In the genomic region with DNA sequence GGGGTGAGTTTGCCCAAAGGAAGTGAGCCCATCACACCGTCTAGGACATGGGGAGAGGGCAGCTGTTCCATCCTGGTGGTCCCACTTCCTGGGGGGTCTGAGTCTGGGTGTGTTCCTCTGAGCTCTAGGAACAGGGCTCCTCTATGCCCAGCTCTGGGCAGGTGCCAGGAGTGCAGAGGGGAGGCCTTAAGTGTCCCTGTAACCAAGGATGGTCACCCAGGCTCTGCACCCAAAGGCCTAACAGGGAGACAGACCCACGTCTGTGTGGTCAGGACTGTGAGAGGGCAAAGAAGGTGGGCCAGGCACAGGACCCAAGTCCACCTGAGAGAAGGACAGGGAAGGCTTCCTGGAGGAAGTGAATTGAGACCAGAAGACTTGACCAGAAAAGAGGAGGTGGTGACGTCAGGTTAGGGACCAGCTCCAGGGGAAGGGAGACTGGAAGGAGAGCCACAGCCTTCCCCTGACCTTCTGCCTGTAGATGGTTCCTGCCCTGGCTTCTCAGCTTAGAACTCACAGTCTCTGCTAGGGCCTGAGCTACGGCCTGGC, we compare ENCODE assay signal across 17 cellular contexts. TPM values are rescaled to one million over a fixed set of nuclear protein-coding genes. Genes with fewer than 3 reads are reported as not detected.
DNase-seq lines count a peak whose midpoint lies in the region; ATAC-seq and TF ChIP-seq lines count a peak whose summit lies in the region.
"Had no signal": no experiment of that assay in that cellular context is flagged by ENCODE, and none has a peak within 500 bp of the region (broad histone marks: within the 10 kb centered on the region; RNA-seq: fewer than 3 reads in every experiment).

No MANE protein-coding gene starts in this region.

- ATAC-seq in HG03442 (IDR thresholded peaks at IDR 0.05; ENCODE audit: unreplicated experiment) (no peak), GM21367 (IDR thresholded peaks at IDR 0.05; ENCODE audit: unreplicated experiment) (no peak), HG03097 (IDR thresholded peaks at IDR 0.05; ENCODE audit: low FRiP score, unreplicated experiment) (no peak)
- ATAC-seq: activated CD8-positive, alpha-beta T cell treated with anti-CD3 and anti-CD28 coated beads for 36 hours; natural killer cell treated with Interleukin-12 subunit alpha and Interleukin-12 subunit beta and Interleukin-15 and Interleukin-18, amount 100 ng/mL, for 72 hours had no signal

- H3K4me1 ChIP-seq in CD4-positive, alpha-beta memory T cell (ENCODE audit: insufficient read depth, low read length) = peaks cover 38% of the 10 kb centered on the region
- H3K4me1 ChIP-seq in HEK293 (ENCODE audit: control insufficient read depth, insufficient read depth, low read length) (no peaks in the 10 kb centered on the region; the same call in 1 of the 2 replicates), hepatocyte (ENCODE audit: insufficient read depth) (peaks cover 19% of the 10 kb centered on the region)

- no peak for DNase-seq in CD4-positive, alpha-beta memory T cell
- DNase-seq in hepatocyte (ENCODE audit: low spot score) (no peak), osteocyte (ENCODE audit: extremely low spot score, unreplicated experiment) (no peak)
- DNase-seq: activated B cell treated with CpG ODN at 0.5 μM for 24 hours; activated CD8-positive, alpha-beta T cell treated with anti-CD3 and anti-CD28 coated beads for 36 hours; activated T-cell treated with anti-CD3 and anti-CD28 coated beads, Interleukin-2, amount 50 U/mL, for 48 hours; dermis blood vessel endothelial cell; foreskin fibroblast; NCI-H1694; NCI-H226 had no signal

- CTCF ChIA-PET in CD4-positive, alpha-beta memory T cell (lab: Charles Lee; ENCODE audit: partially characterized antibody) = interaction anchor here (1.1 kb wide), 1 partner anchor 9 kb away, joined by 3 read pairs; no protein-coding TSS in a partner anchor
- CTCF ChIA-PET in HEK293 (lab: Yijun Ruan, JAX) = interaction anchor here (0.5 to 1.5 kb wide), 3 partner anchors 42 to 155 kb away, joined by 3 to 8 read pairs (median 7); no protein-coding TSS in a partner anchor

- no peaks in the 10 kb centered on the region for H4K20me1 ChIP-seq in hepatocyte (ENCODE audit: insufficient read depth, poor library complexity, severe bottlenecking)

- no peaks in the 10 kb centered on the region for H3K27me3 ChIP-seq in CD4-positive, alpha-beta memory T cell (ENCODE audit: insufficient read depth, low read length)
- H3K27me3 ChIP-seq in hepatocyte = peaks cover 7% of the 10 kb centered on the region

- H3K4me1 Mint-ChIP-seq in CD4-positive, alpha-beta memory T cell = peaks cover 23 to 40% (median 31%) of the 10 kb centered on the region in 4 donors
- peaks cover 7% of the 10 kb centered on the region for H3K4me1 Mint-ChIP-seq in osteocyte (ENCODE audit: unreplicated experiment)

- no peaks in the 10 kb centered on the region for H3K36me3 Mint-ChIP-seq in CD4-positive, alpha-beta memory T cell
- no peaks in the 10 kb centered on the region for H3K36me3 Mint-ChIP-seq in osteocyte (ENCODE audit: unreplicated experiment)
- H3K36me3 Mint-ChIP-seq: natural killer cell treated with Interleukin-12 subunit alpha and Interleukin-12 subunit beta and Interleukin-15 and Interleukin-18, amount 100 ng/mL, for 72 hours had no signal

- H3K9me2 ChIP-seq in hepatocyte (replicated peaks; ENCODE audit: insufficient read depth) = no peaks in the 10 kb centered on the region

- no peaks in the 10 kb centered on the region for H3K79me2 ChIP-seq in hepatocyte

- H3K27me3 Mint-ChIP-seq in CD4-positive, alpha-beta memory T cell = no peaks in the 10 kb centered on the region
- H3K27me3 Mint-ChIP-seq in osteocyte (ENCODE audit: unreplicated experiment) = peaks cover 10% of the 10 kb centered on the region

- H3K9me3 ChIP-seq in CD4-positive, alpha-beta memory T cell (ENCODE audit: control insufficient read depth in 1 of 2, low read length in 2 of 2) = no peaks in the 10 kb centered on the region
- no peaks in the 10 kb centered on the region for H3K9me3 ChIP-seq in HEK293 (ENCODE audit: control insufficient read depth, insufficient read depth, low read depth, low read length)
- H3K9me3 ChIP-seq in hepatocyte (ENCODE audit: low read depth) = no peaks in the 10 kb centered on the region
- H3K9me3 ChIP-seq: HAP-1 had no signal

- peak overlapping the region in 1 of 7 donors; percentile 52 for H3K27ac Mint-ChIP-seq in CD4-positive, alpha-beta memory T cell
- H3K27ac Mint-ChIP-seq in osteocyte (ENCODE audit: unreplicated experiment) = no peak overlapping the region
- H3K27ac Mint-ChIP-seq: activated B cell treated with CpG ODN at 0.5 μM for 24 hours; activated CD8-positive, alpha-beta T cell treated with anti-CD3 and anti-CD28 coated beads for 36 hours; natural killer cell treated with Interleukin-12 subunit alpha and Interleukin-12 subunit beta and Interleukin-15 and Interleukin-18, amount 100 ng/mL, for 72 hours had no signal

- POLR2A ChIA-PET in CD4-positive, alpha-beta memory T cell (lab: Charles Lee; ENCODE audit: partially characterized antibody) = no interaction called here
- POLR2A ChIA-PET in HEK293 (lab: Yijun Ruan, JAX) = no interaction called here

- no peak overlapping the region for H3K27ac ChIP-seq in CD4-positive, alpha-beta memory T cell (ENCODE audit: low read depth, low read length)
- no peak overlapping the region for H3K27ac ChIP-seq in HEK293 (ENCODE audit: extremely low read depth, low read depth, low read length)
- no peak overlapping the region for H3K27ac ChIP-seq in hepatocyte
- H3K27ac ChIP-seq: epithelial cell of prostate had no signal

- peak overlapping the region; percentile 89 for H3K4me2 ChIP-seq in hepatocyte

- 89% methylated on average over 4 of the region's 4 CpGs for WGBS in hepatocyte (ENCODE audit: low lambda C conversion rate, missing lambda C conversion rate)

- no peaks in the 10 kb centered on the region for H3K36me3 ChIP-seq in CD4-positive, alpha-beta memory T cell (ENCODE audit: insufficient read depth, low read length)
- no peaks in the 10 kb centered on the region for H3K36me3 ChIP-seq in HEK293 (ENCODE audit: control insufficient read depth in 2 of 2, insufficient read depth in 1 of 2, low read length in 2 of 2)
- H3K36me3 ChIP-seq in hepatocyte (replicated peaks; ENCODE audit: insufficient read depth, low read depth) = no peaks in the 10 kb centered on the region
- H3K36me3 ChIP-seq: HAP-1 had no signal

- intact Hi-C loops in CD4-positive, alpha-beta memory T cell (cut with micrococcal nuclease) = no loop called here

- H2AFZ ChIP-seq in hepatocyte = no peak overlapping the region

- no peak for TF ChIP-seq CTCF in HEK293 (tag by site-specific recombination; IDR thresholded peaks at IDR 0.05)
- no peak for TF ChIP-seq CTCF in hepatocyte (IDR thresholded peaks at IDR 0.05; ENCODE audit: poor library complexity)
- TF ChIP-seq CTCF in osteocyte (IDR thresholded peaks at IDR 0.05) = no peak

- no peaks in the 10 kb centered on the region for H3K9me3 Mint-ChIP-seq in CD4-positive, alpha-beta memory T cell
- no peaks in the 10 kb centered on the region for H3K9me3 Mint-ChIP-seq in osteocyte (ENCODE audit: unreplicated experiment)
- H3K9me3 Mint-ChIP-seq: activated B cell treated with CpG ODN at 0.5 μM for 24 hours; activated CD8-positive, alpha-beta T cell treated with anti-CD3 and anti-CD28 coated beads for 36 hours; natural killer cell treated with Interleukin-12 subunit alpha and Interleukin-12 subunit beta and Interleukin-15 and Interleukin-18, amount 100 ng/mL, for 72 hours had no signal

- H3K4me3 Mint-ChIP-seq in CD4-positive, alpha-beta memory T cell = peak overlapping the region in 6 of 8 donors; percentile 17 to 59 (median 44)
- H3K4me3 Mint-ChIP-seq in osteocyte (ENCODE audit: unreplicated experiment) = peak overlapping the region; percentile 29
- H3K4me3 Mint-ChIP-seq: activated B cell treated with CpG ODN at 0.5 μM for 24 hours; activated CD8-positive, alpha-beta T cell treated with anti-CD3 and anti-CD28 coated beads for 36 hours; natural killer cell treated with Interleukin-12 subunit alpha and Interleukin-12 subunit beta and Interleukin-15 and Interleukin-18, amount 100 ng/mL, for 72 hours had no signal

- H3K4me3 ChIP-seq in CD4-positive, alpha-beta memory T cell (ENCODE audit: low read length in 2 of 2) = no peak overlapping the region
- H3K4me3 ChIP-seq in HEK293 (ENCODE audit: low read depth, low read length) = no peak overlapping the region
- H3K4me3 ChIP-seq in hepatocyte = no peak overlapping the region
- H3K4me3 ChIP-seq: HAP-1 had no signal

TF ChIP-seq in HEK293, 187 proteins besides CTCF, POLR2A, EP300 and RAD21:
- TF ChIP-seq PRDM10 (tag by site-specific recombination; IDR thresholded peaks at IDR 0.05) = peak; percentile 56; the same call in 1 of the 2 replicates
- no peak for TF ChIP-seq ZNF221 (tag by site-specific recombination; IDR thresholded peaks at IDR 0.05; ENCODE audit: borderline replicate concordance)

RNA-seq across cellular contexts. Expression of gene TCF20, which starts 11.3 kb away (rescaled TPM):
- total RNA-seq in CD4-positive, alpha-beta memory T cell = 10 to 100 TPM; 88.7 to 93.4 TPM
- 1 to 10 TPM in 1 of 2 donors, under 1 TPM in 1; 0.72 to 4.8 TPM for polyA plus RNA-seq in CD4-positive, alpha-beta memory T cell
- total RNA-seq in hepatocyte (31.1 and 34.3 TPM in 2 replicates), osteocyte (40.5 and 41.1 TPM in 2 replicates)
- 5.0 and 5.9 TPM in 2 replicates for polyA plus RNA-seq in hepatocyte
